8 cellular contexts compared by ENCODE assay signal in genomic region chrX:387729-388128, GRCh38. TPM values are rescaled to one million over a fixed set of nuclear protein-coding genes. Genes with fewer than 3 reads are reported as not detected.
DNase-seq lines count a peak whose midpoint lies in the region; FAIRE-seq and TF ChIP-seq lines count a peak whose summit lies in the region.

No MANE protein-coding gene starts in this region.

- H3K9ac ChIP-seq in SU-DHL-6 (ENCODE audit: low read length), result peak overlapping the region; percentile 78

- TF ChIP-seq POLR2A in prostate gland (IDR thresholded peaks at IDR 0.05), result no peak

- H3K36me3 ChIP-seq in SU-DHL-6 (ENCODE audit: low read length) (no peaks in the 10 kb centered on the region), prostate gland (no peaks in the 10 kb centered on the region)

- H3K9me3 ChIP-seq in SU-DHL-6 (ENCODE audit: insufficient read depth, low read length) (no peaks in the 10 kb centered on the region), prostate gland (no peaks in the 10 kb centered on the region)

- no peaks in the 10 kb centered on the region for H3K27me3 ChIP-seq in SU-DHL-6 (ENCODE audit: low read length)
- no peaks in the 10 kb centered on the region for H3K27me3 ChIP-seq in prostate gland (replicated peaks; ENCODE audit: insufficient read depth)

- H3K4me2 ChIP-seq in SU-DHL-6 (ENCODE audit: low read depth, low read length, poor library complexity, severe bottlenecking), result peak overlapping the region; percentile 86

- intact Hi-C loops in prostate gland (cut with DNase I), result no loop called here

- peak overlapping the region; percentile 66 for H2AFZ ChIP-seq in SU-DHL-6 (ENCODE audit: low read depth, low read length, severe bottlenecking)

- peaks cover 7% of the 10 kb centered on the region; the same call in 1 of the 2 replicates for H3K79me2 ChIP-seq in SU-DHL-6 (ENCODE audit: insufficient read depth, low read length)

- no peaks in the 10 kb centered on the region for H3K9me2 ChIP-seq in SU-DHL-6 (replicated peaks; ENCODE audit: insufficient read depth, low read length)

- DNase-seq in fibroblast of pulmonary artery (ENCODE audit: low read depth) (no peak), prostate gland (ENCODE audit: low spot score) (no peak), NCI-H2227 treated with DMSO at 0.1 percent for 48 hours (lab: John Stamatoyannopoulos, UW) (no peak), foreskin melanocyte (no peak), RCC 7860 (ENCODE audit: low spot score) (no peak), kidney glomerular epithelial cell (lab: John Stamatoyannopoulos, UW) (no peak)

- no peaks in the 10 kb centered on the region for H3K4me1 ChIP-seq in prostate gland (replicated peaks)

- TF ChIP-seq CTCF in SU-DHL-6 (IDR thresholded peaks at IDR 0.05; ENCODE audit: insufficient read depth, low read length, poor library complexity, severe bottlenecking), result no peak
- no peak for TF ChIP-seq CTCF in fibroblast of pulmonary artery (IDR thresholded peaks at IDR 0.05; ENCODE audit: low read length, missing control alignments)
- TF ChIP-seq CTCF in prostate gland (IDR thresholded peaks at IDR 0.05), result no peak

- 64% methylated on average over 14 of the region's 14 CpGs for WGBS in prostate gland

- peaks cover 18% of the 10 kb centered on the region for H3F3A ChIP-seq in SU-DHL-6 (ENCODE audit: insufficient read depth)

- FAIRE-seq in RCC 7860 (lab: Jason Lieb, UNC), result no peak

- peak overlapping the region; percentile 60 for H3K4me3 ChIP-seq in GM08714 (ENCODE audit: low read length)
- peak overlapping the region; percentile 55 for H3K4me3 ChIP-seq in SU-DHL-6 (ENCODE audit: insufficient read depth, low read length, poor library complexity, severe bottlenecking)
- H3K4me3 ChIP-seq in fibroblast of pulmonary artery (replicated peaks; ENCODE audit: low read depth, low read length), result peak overlapping the region; percentile 88
- peak overlapping the region; percentile 85 to 95 for H3K4me3 ChIP-seq in prostate gland

- H4K20me1 ChIP-seq in SU-DHL-6 (ENCODE audit: low read depth, low read length), result no peaks in the 10 kb centered on the region

- H3K27ac ChIP-seq in SU-DHL-6 (ENCODE audit: low read depth, low read length) (peak overlapping the region; percentile 92), prostate gland (peak overlapping the region; percentile 99)

RNA-seq across cellular contexts. Expression of gene PPP2R3B, which starts 1.0 kb away (rescaled TPM):
- 10 to 100 TPM; 20.6 to 73.2 TPM for total RNA-seq in prostate gland
